8 cellular contexts compared by ENCODE assay signal in genomic region chr11:60345489-60345888, GRCh38. TPM values are rescaled to one million over a fixed set of nuclear protein-coding genes. Genes with fewer than 3 reads are reported as not detected.
DNase-seq lines count a peak whose midpoint lies in the region; ATAC-seq, FAIRE-seq and TF ChIP-seq lines count a peak whose summit lies in the region.

No MANE protein-coding gene starts in this region.

- H2AFZ ChIP-seq in GM23248 = no peak overlapping the region
- H2AFZ ChIP-seq in SU-DHL-6 (ENCODE audit: low read depth, low read length, severe bottlenecking) = peak overlapping the region; percentile 42
- no peak overlapping the region for H2AFZ ChIP-seq in HepG2 (ENCODE audit: low read length)

- H3F3A ChIP-seq in GM23248 (ENCODE audit: insufficient read depth) (no peaks in the 10 kb centered on the region), SU-DHL-6 (ENCODE audit: insufficient read depth) (no peaks in the 10 kb centered on the region)

- H3K4me2 ChIP-seq in GM23248 (ENCODE audit: unreplicated experiment) = no peak overlapping the region
- H3K4me2 ChIP-seq in SU-DHL-6 (ENCODE audit: low read depth, low read length, poor library complexity, severe bottlenecking) = no peak overlapping the region
- no peak overlapping the region for H3K4me2 ChIP-seq in HepG2 (ENCODE audit: low read depth, low read length)

- no peaks in the 10 kb centered on the region for H4K20me1 ChIP-seq in GM23248 (ENCODE audit: insufficient read depth)
- no peaks in the 10 kb centered on the region for H4K20me1 ChIP-seq in SU-DHL-6 (ENCODE audit: low read depth, low read length)
- no peaks in the 10 kb centered on the region for H4K20me1 ChIP-seq in HepG2 (ENCODE audit: insufficient read depth, low read length)

- H3K27me3 ChIP-seq in GM23248 (replicated peaks; ENCODE audit: insufficient read depth) = no peaks in the 10 kb centered on the region
- H3K27me3 ChIP-seq in SU-DHL-6 (ENCODE audit: low read length) = no peaks in the 10 kb centered on the region
- peaks cover 0 to 6% of the 10 kb centered on the region in 2 experiments; a peak in 1 of 5 replicates for H3K27me3 ChIP-seq in HepG2 (ENCODE audit: control insufficient read depth in 1 of 2, insufficient read depth in 2 of 2, low read length in 2 of 2)

- H3K79me2 ChIP-seq in GM23248 (ENCODE audit: insufficient read depth) = no peaks in the 10 kb centered on the region
- H3K79me2 ChIP-seq in SU-DHL-6 (ENCODE audit: insufficient read depth, low read length) = no peaks in the 10 kb centered on the region
- H3K79me2 ChIP-seq in HepG2 (ENCODE audit: insufficient read depth, low read length) = no peaks in the 10 kb centered on the region

- H3K36me3 ChIP-seq in GM23248 (ENCODE audit: low read depth) (no peaks in the 10 kb centered on the region), SU-DHL-6 (ENCODE audit: low read length) (no peaks in the 10 kb centered on the region), HepG2 (replicated peaks in 1 of 2; ENCODE audit: control insufficient read depth in 1 of 2, insufficient read depth in 2 of 2, low read length in 2 of 2) (no peaks in the 10 kb centered on the region)

- no peak for TF ChIP-seq POLR2A in HepG2 (IDR thresholded peaks at IDR 0.05; ENCODE audit: insufficient read depth in 1 of 2, low read depth in 2 of 2, low read length in 2 of 2)

- H3K9me3 ChIP-seq in GM23248 (ENCODE audit: low read depth) = no peaks in the 10 kb centered on the region
- H3K9me3 ChIP-seq in SU-DHL-6 (ENCODE audit: insufficient read depth, low read length) = no peaks in the 10 kb centered on the region
- H3K9me3 ChIP-seq in HepG2 (ENCODE audit: low read length) = no peaks in the 10 kb centered on the region

- no TSS peak for BruUV-seq in HepG2 (replicated peaks; lab: Mats Ljungman, UMichigan)

- DNase-seq in DMS53 (lab: John Stamatoyannopoulos, UW) (peak; percentile 57), GM23248 (peak; percentile 26), HepG2 (ENCODE audit: low spot score) (peak; percentile 8), GM19239 (ENCODE audit: insufficient read length, low spot score) (no peak), T-helper 1 cell (no peak)

- TF ChIP-seq RAD21 in HepG2 (CRISPR knock-in tag; IDR thresholded peaks at IDR 0.05) = no peak

- TF ChIP-seq EP300 in HepG2 (IDR thresholded peaks at IDR 0.05; ENCODE audit: low read depth in 2 of 2, low read length in 2 of 2) = no peak
- TF ChIP-seq EP300 in HepG2 (CRISPR knock-in tag; IDR thresholded peaks at IDR 0.05; ENCODE audit: borderline replicate concordance) = no peak

- no peak overlapping the region for H3K4me3 ChIP-seq in GM23248
- H3K4me3 ChIP-seq in SU-DHL-6 (ENCODE audit: insufficient read depth, low read length, poor library complexity, severe bottlenecking) = no peak overlapping the region
- H3K4me3 ChIP-seq in HepG2 (replicated peaks in 1 of 3; ENCODE audit: insufficient read depth in 1 of 3, low read depth in 2 of 3, low read length in 3 of 3) = no peak overlapping the region

- intact Hi-C loops in HepG2 (cut with micrococcal nuclease; ENCODE audit: unreplicated experiment) = loop anchor here (5.0 kb wide), 1 partner anchor 78 kb away; no protein-coding TSS in a partner anchor

- POLR2A ChIA-PET in HepG2 (lab: Yijun Ruan, JAX) = no interaction called here

- in situ Hi-C loops in GM23248 (cut with MboI) = no loop called here
- in situ Hi-C loops in HepG2 (cut with HindIII; ENCODE audit: extremely low pct_ligation_motif_present, low pct_unique_long_range_greater_than_20kb) = loop anchor here (25.0 kb wide), 1 partner anchor 142 kb away; the partner anchor contains the start of gene MS4A12

- CTCF ChIA-PET in HepG2 (lab: Yijun Ruan, JAX; ENCODE audit: low intra/inter-chr PET ratio, low total read pairs) = no interaction called here

- no peak overlapping the region for H3K9ac ChIP-seq in GM23248
- no peak overlapping the region for H3K9ac ChIP-seq in SU-DHL-6 (ENCODE audit: low read length)
- no peak overlapping the region for H3K9ac ChIP-seq in HepG2 (ENCODE audit: insufficient read depth, low read depth, low read length)

- peak; percentile 74 for ATAC-seq in HepG2
- ATAC-seq in HG03139 (IDR thresholded peaks at IDR 0.05; ENCODE audit: unreplicated experiment) = no peak
- no peak for ATAC-seq in GM18520 (IDR thresholded peaks at IDR 0.05; ENCODE audit: unreplicated experiment)

- H3K27ac ChIP-seq in GM23248 = no peak overlapping the region
- no peak overlapping the region for H3K27ac ChIP-seq in SU-DHL-6 (ENCODE audit: low read depth, low read length)
- H3K27ac ChIP-seq in HepG2 (ENCODE audit: extremely low read length, insufficient read depth, low read length) = no peak overlapping the region

- H3K9me2 ChIP-seq in GM23248 (ENCODE audit: insufficient read depth) (no peaks in the 10 kb centered on the region), SU-DHL-6 (replicated peaks; ENCODE audit: insufficient read depth, low read length) (no peaks in the 10 kb centered on the region)

- no peak for FAIRE-seq in HepG2 (lab: Jason Lieb, UNC)
- FAIRE-seq in GM19239 (lab: Jason Lieb, UNC) = no peak

- TF ChIP-seq CTCF in SU-DHL-6 (IDR thresholded peaks at IDR 0.05; ENCODE audit: insufficient read depth, low read length, poor library complexity, severe bottlenecking) (peak; percentile 81), HepG2 (CRISPR knock-in tag; IDR thresholded peaks at IDR 0.05) (peak; percentile 38; the same call in 1 of the 2 replicates)

- H3K4me1 ChIP-seq in GM23248 (ENCODE audit: insufficient read depth) = no peaks in the 10 kb centered on the region
- H3K4me1 ChIP-seq in HepG2 (ENCODE audit: insufficient read depth, low read length) = no peaks in the 10 kb centered on the region

RNA-seq across cellular contexts. Expression of gene MS4A6E, which starts 18.4 kb away (rescaled TPM):
- total RNA-seq in GM23248 (2014; rRNA removed; shearing (Covaris generic)) = not detected in 2 replicates
- not detected in 2 replicates for polyA plus RNA-seq in GM23248 (2016; fragmentation: Nextera tagmentation; extraction: Ambion mirVana)
- total RNA-seq in HepG2 (2016; rRNA removed; fragmentation: Illumina TruSeq; extraction: Trizol) = not detected in 2 replicates
- total RNA-seq in HepG2 (2016; cell fraction: cytosol; rRNA removed; fragmentation: Illumina TruSeq; extraction: Trizol; ENCODE audit: low read depth) = not detected in 2 replicates
- not detected in 2 replicates for total RNA-seq in HepG2 (2016; cell fraction: insoluble cytoplasmic fraction; rRNA removed; fragmentation: Illumina TruSeq; extraction: Trizol)
- total RNA-seq in HepG2 (2016; cell fraction: membrane; rRNA removed; fragmentation: Illumina TruSeq; extraction: Trizol) = not detected in 2 replicates
- not detected in 2 replicates for total RNA-seq in HepG2 (2016; cell fraction: nucleus; rRNA removed; fragmentation: Illumina TruSeq; extraction: Trizol)
- not detected in 2 replicates for polyA plus RNA-seq in HepG2 (2011; rRNA removed)
- polyA plus RNA-seq in HepG2 (2011; cell fraction: cytosol; rRNA removed) = not detected in 2 replicates
- polyA plus RNA-seq in HepG2 (2011; cell fraction: nucleus; rRNA removed) = not detected in 2 replicates
- polyA plus RNA-seq in HepG2 (2012) = not detected in 2 replicates
- polyA plus RNA-seq in HepG2 (2016; cell fraction: cytosol; fragmentation: Illumina TruSeq; extraction: Trizol; ENCODE audit: low read depth) = not detected in 2 replicates
- polyA plus RNA-seq in HepG2 (2016; cell fraction: insoluble cytoplasmic fraction; fragmentation: Illumina TruSeq; extraction: Trizol; ENCODE audit: low read depth) = not detected in 2 replicates
- polyA plus RNA-seq in HepG2 (2016; cell fraction: membrane; fragmentation: Illumina TruSeq; extraction: Trizol; ENCODE audit: low read depth) = not detected in 2 replicates
- polyA plus RNA-seq in HepG2 (2016; cell fraction: nucleus; fragmentation: Illumina TruSeq; extraction: Trizol; ENCODE audit: insufficient read depth, low read depth) = not detected in 2 replicates
- not detected in 2 replicates for polyA minus RNA-seq in HepG2 (2011; rRNA and poly(A)+ RNA removed; ENCODE audit: low replicate concordance)
- polyA minus RNA-seq in HepG2 (2011; cell fraction: cytosol; rRNA and poly(A)+ RNA removed) = not detected in 2 replicates
- polyA minus RNA-seq in HepG2 (2011; cell fraction: nucleus; rRNA and poly(A)+ RNA removed) = not detected in 2 replicates

RNA-seq across cellular contexts. Expression of gene MS4A7, which starts 32.8 kb away (rescaled TPM):
- not detected in 2 replicates for total RNA-seq in GM23248 (2014; rRNA removed; shearing (Covaris generic))
- polyA plus RNA-seq in GM23248 (2016; fragmentation: Nextera tagmentation; extraction: Ambion mirVana) = not detected in 2 replicates
- not detected in 2 replicates for total RNA-seq in HepG2 (2016; rRNA removed; fragmentation: Illumina TruSeq; extraction: Trizol)
- total RNA-seq in HepG2 (2016; cell fraction: cytosol; rRNA removed; fragmentation: Illumina TruSeq; extraction: Trizol; ENCODE audit: low read depth) = not detected in 2 replicates
- not detected in 2 replicates for total RNA-seq in HepG2 (2016; cell fraction: insoluble cytoplasmic fraction; rRNA removed; fragmentation: Illumina TruSeq; extraction: Trizol)
- total RNA-seq in HepG2 (2016; cell fraction: membrane; rRNA removed; fragmentation: Illumina TruSeq; extraction: Trizol) = not detected in 2 replicates
- not detected in 2 replicates for total RNA-seq in HepG2 (2016; cell fraction: nucleus; rRNA removed; fragmentation: Illumina TruSeq; extraction: Trizol)
- polyA plus RNA-seq in HepG2 (2011; rRNA removed) = not detected in 2 replicates
- polyA plus RNA-seq in HepG2 (2011; cell fraction: cytosol; rRNA removed) = not detected in 2 replicates
- polyA plus RNA-seq in HepG2 (2011; cell fraction: nucleus; rRNA removed) = not detected in 2 replicates
- not detected in 2 replicates for polyA plus RNA-seq in HepG2 (2012)
- polyA plus RNA-seq in HepG2 (2016; cell fraction: cytosol; fragmentation: Illumina TruSeq; extraction: Trizol; ENCODE audit: low read depth) = not detected in 2 replicates
- not detected in 2 replicates for polyA plus RNA-seq in HepG2 (2016; cell fraction: insoluble cytoplasmic fraction; fragmentation: Illumina TruSeq; extraction: Trizol; ENCODE audit: low read depth)
- polyA plus RNA-seq in HepG2 (2016; cell fraction: membrane; fragmentation: Illumina TruSeq; extraction: Trizol; ENCODE audit: low read depth) = not detected in 2 replicates
- polyA plus RNA-seq in HepG2 (2016; cell fraction: nucleus; fragmentation: Illumina TruSeq; extraction: Trizol; ENCODE audit: insufficient read depth, low read depth) = not detected in 2 replicates
- polyA minus RNA-seq in HepG2 (2011; rRNA and poly(A)+ RNA removed; ENCODE audit: low replicate concordance) = not detected in 2 replicates
- polyA minus RNA-seq in HepG2 (2011; cell fraction: cytosol; rRNA and poly(A)+ RNA removed) = not detected in 2 replicates
- not detected in 2 replicates for polyA minus RNA-seq in HepG2 (2011; cell fraction: nucleus; rRNA and poly(A)+ RNA removed)

RNA-seq across cellular contexts. Expression of gene MS4A14, which starts 50.8 kb away (rescaled TPM):
- total RNA-seq in GM23248 (2014; rRNA removed; shearing (Covaris generic)) = not detected in 2 replicates
- polyA plus RNA-seq in GM23248 (2016; fragmentation: Nextera tagmentation; extraction: Ambion mirVana) (not detected in 2 replicates), HepG2 (2011; rRNA removed) (not detected in 2 replicates)
- not detected in 2 replicates for total RNA-seq in HepG2 (2016; rRNA removed; fragmentation: Illumina TruSeq; extraction: Trizol)
- not detected in 2 replicates for total RNA-seq in HepG2 (2016; cell fraction: cytosol; rRNA removed; fragmentation: Illumina TruSeq; extraction: Trizol; ENCODE audit: low read depth)
- total RNA-seq in HepG2 (2016; cell fraction: insoluble cytoplasmic fraction; rRNA removed; fragmentation: Illumina TruSeq; extraction: Trizol) = not detected in 2 replicates
- total RNA-seq in HepG2 (2016; cell fraction: membrane; rRNA removed; fragmentation: Illumina TruSeq; extraction: Trizol) = not detected in 2 replicates
- not detected in 2 replicates for total RNA-seq in HepG2 (2016; cell fraction: nucleus; rRNA removed; fragmentation: Illumina TruSeq; extraction: Trizol)
- polyA plus RNA-seq in HepG2 (2011; cell fraction: cytosol; rRNA removed) = not detected in 2 replicates
- polyA plus RNA-seq in HepG2 (2011; cell fraction: nucleus; rRNA removed) = not detected in 2 replicates
- not detected in 2 replicates for polyA plus RNA-seq in HepG2 (2012)
- not detected in 2 replicates for polyA plus RNA-seq in HepG2 (2016; cell fraction: cytosol; fragmentation: Illumina TruSeq; extraction: Trizol; ENCODE audit: low read depth)
- polyA plus RNA-seq in HepG2 (2016; cell fraction: insoluble cytoplasmic fraction; fragmentation: Illumina TruSeq; extraction: Trizol; ENCODE audit: low read depth) = not detected in 2 replicates
- polyA plus RNA-seq in HepG2 (2016; cell fraction: membrane; fragmentation: Illumina TruSeq; extraction: Trizol; ENCODE audit: low read depth) = not detected in 2 replicates
- polyA plus RNA-seq in HepG2 (2016; cell fraction: nucleus; fragmentation: Illumina TruSeq; extraction: Trizol; ENCODE audit: insufficient read depth, low read depth) = not detected in 2 replicates
- not detected in 2 replicates for polyA minus RNA-seq in HepG2 (2011; rRNA and poly(A)+ RNA removed; ENCODE audit: low replicate concordance)
- not detected in 2 replicates for polyA minus RNA-seq in HepG2 (2011; cell fraction: cytosol; rRNA and poly(A)+ RNA removed)
- polyA minus RNA-seq in HepG2 (2011; cell fraction: nucleus; rRNA and poly(A)+ RNA removed) = not detected in 2 replicates

Comparison
In these comparisons a context has a peak if more than half of its experiments do, and no peak if none do; other contexts are left out.
1. DNase-seq: peak in DMS53 (single experiment), GM23248 (single experiment) and HepG2 (single experiment); none in GM19239 (single experiment) and T-helper 1 cell (0 of 5).